In the genomic region with DNA sequence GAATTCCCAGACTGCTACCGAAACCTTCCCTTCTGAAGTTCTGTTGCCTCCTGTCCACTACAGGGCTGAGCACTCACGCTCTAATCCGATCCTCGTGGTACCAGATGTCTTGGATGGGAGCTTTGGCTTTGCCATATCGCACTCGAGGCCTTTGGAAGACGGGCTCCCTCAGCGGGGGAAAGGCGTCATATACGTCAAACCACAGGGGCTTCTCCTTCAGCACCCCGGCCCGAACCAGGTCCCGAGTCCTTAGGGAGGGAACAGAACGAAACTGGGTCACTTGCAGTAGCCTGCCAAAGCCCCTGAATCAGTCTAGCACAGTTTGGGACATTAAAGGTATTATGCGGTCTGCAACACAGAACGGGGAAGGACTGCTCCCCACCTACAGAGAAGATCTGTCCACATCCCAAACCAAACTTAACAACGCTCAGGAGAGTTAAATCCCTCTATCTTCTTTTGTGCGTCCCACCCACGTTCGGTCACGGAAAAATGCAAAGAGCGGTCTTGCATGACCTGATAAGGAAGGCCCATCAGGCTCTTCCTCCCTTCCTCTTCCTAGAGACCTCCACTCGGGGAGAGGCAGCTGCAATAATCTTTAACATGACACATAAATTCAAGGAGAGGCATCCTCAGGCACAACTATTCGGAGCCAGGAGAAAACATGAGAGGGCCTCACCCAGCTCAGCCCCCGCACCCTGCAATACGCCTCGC, we compare ENCODE assay signal across 8 cellular contexts. TPM values are rescaled to one million over a fixed set of nuclear protein-coding genes. Genes with fewer than 3 reads are reported as not detected.
A peak's percentile ranks its signal among the peaks of the same experiment; 100 is the strongest.
DNase-seq lines count a peak whose midpoint lies in the region; ATAC-seq and TF ChIP-seq lines count a peak whose summit lies in the region.

No MANE protein-coding gene starts in this region.

- peaks cover 7% of the 10 kb centered on the region for H3K36me3 ChIP-seq in right atrium auricular region

- peaks cover 39% of the 10 kb centered on the region for H3K4me1 Mint-ChIP-seq in activated CD8-positive, alpha-beta memory T cell treated with anti-CD3 and anti-CD28 coated beads, Interleukin-2, amount 10 ng/mL, durations not matched to agents 7 days and 5 days
- H3K4me1 Mint-ChIP-seq in T-helper 17 cell = peaks cover 23% of the 10 kb centered on the region
- peaks cover 43% of the 10 kb centered on the region for H3K4me1 Mint-ChIP-seq in stimulated activated naive CD8-positive, alpha-beta T cell treated with anti-CD3 and anti-CD28 coated beads, Interleukin-15, amount 100 ng/mL, for 72 hours

- no peak for DNase-seq in activated CD8-positive, alpha-beta memory T cell treated with anti-CD3 and anti-CD28 coated beads, Interleukin-2, amount 10 ng/mL, durations not matched to agents 7 days and 5 days
- no peak for DNase-seq in activated CD8-positive, alpha-beta memory T cell treated with anti-CD3 and anti-CD28 coated beads, Interleukin-2, amount 50 U/mL, for 4 hours
- DNase-seq in T-helper 17 cell (no peak), right atrium auricular region (ENCODE audit: low spot score) (no peak), NCI-H2107 treated with DMSO at 0.1 percent for 48 hours (lab: John Stamatoyannopoulos, UW; ENCODE audit: unreplicated experiment) (no peak)
- no peak for DNase-seq in stimulated activated naive CD8-positive, alpha-beta T cell treated with anti-CD3 and anti-CD28 coated beads, Interleukin-15, amount 100 ng/mL, for 72 hours

- H3K27ac Mint-ChIP-seq in activated CD8-positive, alpha-beta memory T cell treated with anti-CD3 and anti-CD28 coated beads, Interleukin-2, amount 10 ng/mL, durations not matched to agents 7 days and 5 days = peak overlapping the region; percentile 100
- H3K27ac Mint-ChIP-seq in T-helper 17 cell = peak overlapping the region; percentile 100
- peak overlapping the region; percentile 98 to 100 for H3K27ac Mint-ChIP-seq in stimulated activated naive CD8-positive, alpha-beta T cell treated with anti-CD3 and anti-CD28 coated beads, Interleukin-15, amount 100 ng/mL, for 72 hours

- peaks cover 19% of the 10 kb centered on the region for H3K36me3 Mint-ChIP-seq in activated CD8-positive, alpha-beta memory T cell treated with anti-CD3 and anti-CD28 coated beads, Interleukin-2, amount 10 ng/mL, durations not matched to agents 7 days and 5 days
- peaks cover 2% of the 10 kb centered on the region for H3K36me3 Mint-ChIP-seq in T-helper 17 cell (ENCODE audit: low read depth)

- peaks cover 0 to 43% of the 10 kb centered on the region in 2 donors for H3K4me1 ChIP-seq in right atrium auricular region

- H3K9me3 Mint-ChIP-seq in activated CD8-positive, alpha-beta memory T cell treated with anti-CD3 and anti-CD28 coated beads, Interleukin-2, amount 10 ng/mL, durations not matched to agents 7 days and 5 days (ENCODE audit: low read depth) = no peaks in the 10 kb centered on the region
- no peaks in the 10 kb centered on the region for H3K9me3 Mint-ChIP-seq in stimulated activated naive CD8-positive, alpha-beta T cell treated with anti-CD3 and anti-CD28 coated beads, Interleukin-15, amount 100 ng/mL, for 72 hours

- no peaks in the 10 kb centered on the region for H3K27me3 Mint-ChIP-seq in activated CD8-positive, alpha-beta memory T cell treated with anti-CD3 and anti-CD28 coated beads, Interleukin-2, amount 10 ng/mL, durations not matched to agents 7 days and 5 days
- no peaks in the 10 kb centered on the region for H3K27me3 Mint-ChIP-seq in T-helper 17 cell
- H3K27me3 Mint-ChIP-seq in stimulated activated naive CD8-positive, alpha-beta T cell treated with anti-CD3 and anti-CD28 coated beads, Interleukin-15, amount 100 ng/mL, for 72 hours = no peaks in the 10 kb centered on the region

- H3K4me3 ChIP-seq in right atrium auricular region = peak overlapping the region; percentile 71 to 92

- H3K9me3 ChIP-seq in T-helper 17 cell (ENCODE audit: control insufficient read depth, low read length, poor library complexity, severe bottlenecking) (no peaks in the 10 kb centered on the region), right atrium auricular region (no peaks in the 10 kb centered on the region)

- ATAC-seq in activated CD8-positive, alpha-beta memory T cell treated with anti-CD3 and anti-CD28 coated beads, Interleukin-2, amount 10 ng/mL, durations not matched to agents 7 days and 5 days = no peak
- ATAC-seq in T-helper 17 cell (no peak), GM19397 (IDR thresholded peaks at IDR 0.05; ENCODE audit: unreplicated experiment) (no peak), GM19035 (IDR thresholded peaks at IDR 0.05; ENCODE audit: unreplicated experiment) (no peak)
- no peak for ATAC-seq in stimulated activated naive CD8-positive, alpha-beta T cell treated with anti-CD3 and anti-CD28 coated beads, Interleukin-15, amount 100 ng/mL, for 72 hours

- peak overlapping the region; percentile 88 to 95 for H3K27ac ChIP-seq in right atrium auricular region

- H3K27me3 ChIP-seq in right atrium auricular region = no peaks in the 10 kb centered on the region

- H3K4me3 Mint-ChIP-seq in activated CD8-positive, alpha-beta memory T cell treated with anti-CD3 and anti-CD28 coated beads, Interleukin-2, amount 10 ng/mL, durations not matched to agents 7 days and 5 days = peak overlapping the region; percentile 97
- H3K4me3 Mint-ChIP-seq in T-helper 17 cell = peak overlapping the region; percentile 96
- peak overlapping the region; percentile 93 to 100 for H3K4me3 Mint-ChIP-seq in stimulated activated naive CD8-positive, alpha-beta T cell treated with anti-CD3 and anti-CD28 coated beads, Interleukin-15, amount 100 ng/mL, for 72 hours

- TF ChIP-seq CTCF in right atrium auricular region (IDR thresholded peaks at IDR 0.05) = no peak

- CTCF ChIA-PET in activated CD8-positive, alpha-beta memory T cell treated with anti-CD3 and anti-CD28 coated beads, Interleukin-2, amount 10 ng/mL, durations not matched to agents 7 days and 5 days (lab: Charles Lee) = interaction anchor here (0.8 to 4.5 kb wide), 10 partner anchors 11 to 606 kb away, joined by 3 to 37 read pairs (median 4); a partner anchor contains a TSS

RNA-seq across cellular contexts. Expression of a gene that starts 0.5 kb away (rescaled TPM):
- total RNA-seq in activated CD8-positive, alpha-beta memory T cell treated with anti-CD3 and anti-CD28 coated beads, Interleukin-2, amount 10 ng/mL, durations not matched to agents 7 days and 5 days = 10 to 100 TPM; 39.4 to 49.4 TPM
- 10 to 100 TPM; 16.6 to 17.0 TPM for total RNA-seq in T-helper 17 cell
- total RNA-seq in right atrium auricular region = 10 to 100 TPM; 24.1 to 35.3 TPM
